Comparison of ENCODE assay signal across 8 cellular contexts in genomic region chr19:12791345-12792047, GRCh38. TPM values are rescaled to one million over a fixed set of nuclear protein-coding genes. Genes with fewer than 3 reads are reported as not detected.
DNase-seq lines count a peak whose midpoint lies in the region; ATAC-seq and TF ChIP-seq lines count a peak whose summit lies in the region.

TSS of gene JUNB (plus strand) at chr19:12791486. CDS start at chr19:12791772, 286 bp downstream.

- peaks cover 51% of the 10 kb centered on the region for H3K36me3 Mint-ChIP-seq in dendritic cell treated with granulocyte-macrophage colony-stimulating factor and Interleukin-4, amounts not matched to agents 40 ng/mL and 50 ng/mL, for 4 days (ENCODE audit: low read depth)

- peak; percentile 93 for DNase-seq in AG08395 (ENCODE audit: low spot score)
- peak; percentile 72 for DNase-seq in NCI-H748 treated with DMSO at 0.1 percent for 48 hours (lab: John Stamatoyannopoulos, UW)
- DNase-seq in activated CD4-positive, alpha-beta T cell treated with anti-CD3 and anti-CD28 coated beads, Interleukin-2, amount 50 U/mL, for 24 hours (ENCODE audit: low read depth in 1 of 2, low spot score in 1 of 2) = peak; percentile 93 to 95
- DNase-seq in left lung = peak; percentile 98
- DNase-seq in stimulated activated CD4-positive, alpha-beta T cell treated with anti-CD3 and anti-CD28 coated beads, Interleukin-2, amount 100 ng/mL, for 4 hours (ENCODE audit: low read depth) = peak; percentile 97

- intact Hi-C loops in dendritic cell treated with granulocyte-macrophage colony-stimulating factor and Interleukin-4, amounts not matched to agents 40 ng/mL and 50 ng/mL, for 4 days (cut with micrococcal nuclease) = loop anchor here (1.0 kb wide), 1 partner anchor 14 kb away; no protein-coding TSS in a partner anchor
- intact Hi-C loops in left lung (cut with DNase I) = no loop called here

- H3K36me3 ChIP-seq in left lung = peaks cover 0 to 10% of the 10 kb centered on the region in 2 donors

- H3K9me3 ChIP-seq in left lung = no peaks in the 10 kb centered on the region

- H3K27ac Mint-ChIP-seq in dendritic cell treated with granulocyte-macrophage colony-stimulating factor and Interleukin-4, amounts not matched to agents 40 ng/mL and 50 ng/mL, for 4 days = no peak within 1 kb of the TSS

- H3K27me3 ChIP-seq in left lung = no peaks in the 10 kb centered on the region

- peaks cover 55% of the 10 kb centered on the region for H3K4me1 Mint-ChIP-seq in dendritic cell treated with granulocyte-macrophage colony-stimulating factor and Interleukin-4, amounts not matched to agents 40 ng/mL and 50 ng/mL, for 4 days (ENCODE audit: low read depth)

- H3K4me1 ChIP-seq in left lung = peaks cover 46 to 64% of the 10 kb centered on the region in 2 donors

- ATAC-seq in GM18873 (IDR thresholded peaks at IDR 0.05; ENCODE audit: low FRiP score, unreplicated experiment) = peak; percentile 30
- ATAC-seq in HG03439 (IDR thresholded peaks at IDR 0.05; ENCODE audit: unreplicated experiment) = peak; percentile 32
- peak; percentile 52 for ATAC-seq in left lung

- H3K27ac ChIP-seq in left lung = peak within 1 kb of the TSS; percentile 99 to 100

- no peak for TF ChIP-seq CTCF in left lung (IDR thresholded peaks at IDR 0.05)

- H3K4me3 Mint-ChIP-seq in dendritic cell treated with granulocyte-macrophage colony-stimulating factor and Interleukin-4, amounts not matched to agents 40 ng/mL and 50 ng/mL, for 4 days = peak within 1 kb of the TSS; percentile 95

- no peaks in the 10 kb centered on the region for H3K27me3 Mint-ChIP-seq in dendritic cell treated with granulocyte-macrophage colony-stimulating factor and Interleukin-4, amounts not matched to agents 40 ng/mL and 50 ng/mL, for 4 days

- peak within 1 kb of the TSS; percentile 92 to 98 for H3K4me3 ChIP-seq in left lung

- H3K9me3 Mint-ChIP-seq in dendritic cell treated with granulocyte-macrophage colony-stimulating factor and Interleukin-4, amounts not matched to agents 40 ng/mL and 50 ng/mL, for 4 days = no peaks in the 10 kb centered on the region

RNA-seq across cellular contexts. Expression of gene JUNB, which starts in this region (rescaled TPM):
- 100 to 1,000 TPM; 131 to 135 TPM for total RNA-seq in left lung

Comparison
In these comparisons a context has a peak if more than half of its experiments do, and no peak if none do; other contexts are left out.
1. Peak in every context shown above with its lines: DNase-seq, ATAC-seq, H3K4me3 ChIP-seq and H3K27ac ChIP-seq.